6 cellular contexts compared by ENCODE assay signal in the genomic region with DNA sequence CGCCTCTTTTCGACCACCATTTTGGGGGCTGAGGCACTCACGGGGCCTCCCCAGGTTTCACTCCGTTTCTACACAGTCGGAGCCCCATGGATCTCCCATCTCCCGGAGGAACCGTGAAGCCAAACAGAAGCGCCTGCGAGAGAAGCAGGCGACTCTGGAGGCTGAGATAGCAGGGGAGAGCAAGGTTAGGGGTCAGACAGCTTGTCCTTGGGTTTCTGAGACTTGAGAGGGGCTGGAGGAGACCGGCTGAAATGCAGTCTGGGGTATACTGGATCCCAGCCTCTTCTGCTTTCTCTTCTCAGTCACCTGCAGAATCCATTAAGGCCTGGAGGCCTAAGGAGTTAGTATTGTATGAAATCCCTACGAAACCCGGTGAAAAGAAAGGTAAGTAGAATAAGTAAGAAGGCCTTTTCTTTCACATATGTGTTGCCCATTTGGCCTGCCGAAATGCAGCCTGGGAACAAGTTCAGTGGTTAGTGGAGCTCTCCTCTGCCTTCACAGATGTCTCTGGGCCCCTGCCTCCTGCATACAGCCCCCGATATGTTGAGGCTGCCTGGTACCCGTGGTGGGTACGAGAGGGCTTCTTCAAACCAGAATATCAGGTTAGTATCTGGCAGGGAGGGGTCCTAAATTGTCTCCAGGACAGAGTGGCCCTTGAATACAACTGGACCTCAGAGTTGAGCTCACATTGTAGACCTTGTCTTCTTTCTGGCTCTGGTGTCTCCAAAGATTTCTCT. TPM values are rescaled to one million over a fixed set of nuclear protein-coding genes. Genes with fewer than 3 reads are reported as not detected.
DNase-seq lines count a peak whose midpoint lies in the region; TF ChIP-seq lines count a peak whose summit lies in the region.

No MANE protein-coding gene starts in this region.

- in situ Hi-C loops in transverse colon (cut with MboI; ENCODE audit: low pct_ligation_motif_present in 1 of 4, low pct_unique_long_range_greater_than_20kb in 1 of 4, low sequenced_read_pairs in 3 of 4) = loop anchor here in 3 of 4 donors (5.0 to 10.0 kb wide), 2 partner anchors 160 to 162 kb away; no protein-coding TSS in a partner anchor

- CTCF ChIA-PET in AG04450 (lab: Charles Lee) = interaction anchor here (0.5 to 9.7 kb wide), 44 partner anchors 10 to 242 kb away, joined by 3 to 261 read pairs (median 4); a partner anchor contains a TSS

- DNase-seq in AG04450 (ENCODE audit: low read depth, low spot score) = no peak
- DNase-seq in SK-N-MC (ENCODE audit: low read depth, low spot score) = no peak
- DNase-seq in right atrium auricular region (ENCODE audit: low spot score) = no peak
- no peak for DNase-seq in transverse colon
- DNase-seq in AG08396 (ENCODE audit: low spot score) = no peak
- no peak for DNase-seq in NK-92 treated with Interleukin-12 subunit alpha and Interleukin-12 subunit beta, amount 100 ng/mL, for 24 hours (lab: John Stamatoyannopoulos, UW)

- H3K27ac ChIP-seq in AG04450 (ENCODE audit: low read depth, low read length) = peak overlapping the region; percentile 68
- H3K27ac ChIP-seq in SK-N-MC = peak overlapping the region; percentile 60; the same call in 1 of the 2 replicates
- H3K27ac ChIP-seq in right atrium auricular region = peak overlapping the region; percentile 91 to 97
- peak overlapping the region; percentile 92 to 94 (median 94) for H3K27ac ChIP-seq in transverse colon

- TF ChIP-seq POLR2A in transverse colon (IDR thresholded peaks at IDR 0.05) = no peak

- WGBS in transverse colon (ENCODE audit: low coverage in 1 of 2), 2 donors = 26 to 43% methylated on average over 6 to 17 of the region's 17 CpGs

- intact Hi-C loops in transverse colon (cut with DNase I; ENCODE audit: low total_unique reads) = loop anchor here (5.0 kb wide), 1 partner anchor 152 kb away; no protein-coding TSS in a partner anchor

- peaks cover 0 to 25% of the 10 kb centered on the region in 2 donors for H3K4me1 ChIP-seq in right atrium auricular region
- H3K4me1 ChIP-seq in transverse colon = peaks cover 9 to 24% (median 17%) of the 10 kb centered on the region in 4 donors

- TF ChIP-seq CTCF in AG04450 (IDR thresholded peaks at IDR 0.05; ENCODE audit: low read depth, low read length) = no peak
- TF ChIP-seq CTCF in right atrium auricular region (IDR thresholded peaks at IDR 0.05) = no peak
- TF ChIP-seq CTCF in transverse colon (IDR thresholded peaks at IDR 0.05) = no peak

- H3K4me3 ChIP-seq in AG04450 (ENCODE audit: low read depth, low read length) (peak overlapping the region; percentile 63), SK-N-MC (peak overlapping the region; percentile 94), right atrium auricular region (peak overlapping the region; percentile 59 to 62), transverse colon (peak overlapping the region; percentile 44 to 74 (median 57))

- H3K27me3 ChIP-seq in AG04450 (ENCODE audit: control insufficient read depth, insufficient read depth, low read length) = no peaks in the 10 kb centered on the region
- no peaks in the 10 kb centered on the region for H3K27me3 ChIP-seq in right atrium auricular region
- H3K27me3 ChIP-seq in transverse colon = no peaks in the 10 kb centered on the region

- H3K9ac ChIP-seq in SK-N-MC (ENCODE audit: insufficient read length) = peak overlapping the region; percentile 87

- POLR2A ChIA-PET in AG04450 (lab: Yijun Ruan, JAX) = interaction anchor here (1.5 kb wide), 1 partner anchor 172 kb away, joined by 6 read pairs; no protein-coding TSS in a partner anchor

- H3K36me3 ChIP-seq in SK-N-MC (ENCODE audit: insufficient read depth, low read length) (peaks cover 17% of the 10 kb centered on the region; the same call in 1 of the 2 replicates), right atrium auricular region (peaks cover 36% of the 10 kb centered on the region), transverse colon (peaks cover 0 to 9% (median under 1%) of the 10 kb centered on the region in 4 donors)

- TF ChIP-seq EP300 in transverse colon (IDR thresholded peaks at IDR 0.05; ENCODE audit: low read depth) = no peak

- H3K9me3 ChIP-seq in AG04450 (ENCODE audit: control insufficient read depth, insufficient read depth, low read length) = no peaks in the 10 kb centered on the region
- H3K9me3 ChIP-seq in SK-N-MC (ENCODE audit: low read depth, low read length) = no peaks in the 10 kb centered on the region
- H3K9me3 ChIP-seq in right atrium auricular region = no peaks in the 10 kb centered on the region
- no peaks in the 10 kb centered on the region for H3K9me3 ChIP-seq in transverse colon

RNA-seq across cellular contexts. Expression of a gene that starts 1.0 kb away (rescaled TPM):
- 10.3 and 12.2 TPM in 2 replicates for polyA plus RNA-seq in AG04450 (2011; rRNA removed)
- polyA minus RNA-seq in AG04450 (2011; rRNA and poly(A)+ RNA removed) = 19.5 and 20.0 TPM in 2 replicates
- total RNA-seq in right atrium auricular region = 10 to 100 TPM; 12.1 to 13.6 TPM
- 10 to 100 TPM; 13.1 to 64.7 (median 25.8) TPM for total RNA-seq in transverse colon

RNA-seq across cellular contexts. Expression of a gene that starts 7.0 kb away (rescaled TPM):
- polyA plus RNA-seq in AG04450 (2011; rRNA removed) = 31.9 and 33.0 TPM in 2 replicates
- polyA minus RNA-seq in AG04450 (2011; rRNA and poly(A)+ RNA removed) = 20.7 and 20.9 TPM in 2 replicates
- total RNA-seq in right atrium auricular region (1 to 10 TPM; 3.6 to 4.0 TPM), transverse colon (10 to 100 TPM in 1 of 4 donors, 1 to 10 TPM in 3; 2.0 to 44.5 (median 6.8) TPM)

RNA-seq across cellular contexts. Expression of a gene that starts 16.9 kb away (rescaled TPM):
- polyA plus RNA-seq in AG04450 (2011; rRNA removed) = not detected in 2 replicates
- not detected in 2 replicates for polyA minus RNA-seq in AG04450 (2011; rRNA and poly(A)+ RNA removed)
- not detected for total RNA-seq in right atrium auricular region
- not detected for total RNA-seq in transverse colon

RNA-seq across cellular contexts. Expression of a gene that starts 25.8 kb away (rescaled TPM):
- not detected in 2 replicates for polyA plus RNA-seq in AG04450 (2011; rRNA removed)
- not detected in 2 replicates for polyA minus RNA-seq in AG04450 (2011; rRNA and poly(A)+ RNA removed)
- total RNA-seq in right atrium auricular region (not detected), transverse colon (under 1 TPM in 2 of 4 donors, not detected in 2; 0.16 to 0.41 TPM)

RNA-seq across cellular contexts. Expression of a gene that starts 30.7 kb away (rescaled TPM):
- 9.9 and 13.3 TPM in 2 replicates for polyA plus RNA-seq in AG04450 (2011; rRNA removed)
- 22.2 and 23.1 TPM in 2 replicates for polyA minus RNA-seq in AG04450 (2011; rRNA and poly(A)+ RNA removed)
- total RNA-seq in right atrium auricular region = 100 to 1,000 TPM in 1 of 2 donors, 10 to 100 TPM in 1; 61.7 to 106 TPM
- 100 to 1,000 TPM; 149 to 322 (median 230) TPM for total RNA-seq in transverse colon
